Comparison of ENCODE assay signal across 1 cellular context in the genomic region with DNA sequence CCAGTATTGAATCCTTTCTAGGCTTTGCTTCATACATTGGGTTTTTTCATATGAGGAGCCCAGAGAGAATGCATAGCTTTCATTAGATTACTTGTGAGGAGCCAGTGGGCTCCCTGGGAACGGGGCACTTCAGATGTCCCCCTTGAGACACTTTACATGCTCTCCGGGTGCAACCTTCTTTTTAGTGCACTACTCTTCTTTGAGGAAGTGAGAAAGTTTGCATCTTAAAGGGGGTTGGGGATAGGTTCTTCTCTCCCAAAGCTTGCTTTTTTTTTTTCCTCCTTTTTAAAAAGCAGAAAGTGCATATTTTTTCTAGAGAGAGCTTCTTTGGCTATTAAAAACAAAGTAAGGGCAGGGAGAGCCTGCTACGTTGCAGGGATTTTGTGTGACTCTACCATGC.
TF ChIP-seq lines count a peak whose summit lies in the region.

No MANE protein-coding gene starts in this region.

TF ChIP-seq in GM12878, 131 proteins besides CTCF, POLR2A, EP300 and RAD21 (continued from another document and continues in another):
- TF ChIP-seq, protein P1, sequence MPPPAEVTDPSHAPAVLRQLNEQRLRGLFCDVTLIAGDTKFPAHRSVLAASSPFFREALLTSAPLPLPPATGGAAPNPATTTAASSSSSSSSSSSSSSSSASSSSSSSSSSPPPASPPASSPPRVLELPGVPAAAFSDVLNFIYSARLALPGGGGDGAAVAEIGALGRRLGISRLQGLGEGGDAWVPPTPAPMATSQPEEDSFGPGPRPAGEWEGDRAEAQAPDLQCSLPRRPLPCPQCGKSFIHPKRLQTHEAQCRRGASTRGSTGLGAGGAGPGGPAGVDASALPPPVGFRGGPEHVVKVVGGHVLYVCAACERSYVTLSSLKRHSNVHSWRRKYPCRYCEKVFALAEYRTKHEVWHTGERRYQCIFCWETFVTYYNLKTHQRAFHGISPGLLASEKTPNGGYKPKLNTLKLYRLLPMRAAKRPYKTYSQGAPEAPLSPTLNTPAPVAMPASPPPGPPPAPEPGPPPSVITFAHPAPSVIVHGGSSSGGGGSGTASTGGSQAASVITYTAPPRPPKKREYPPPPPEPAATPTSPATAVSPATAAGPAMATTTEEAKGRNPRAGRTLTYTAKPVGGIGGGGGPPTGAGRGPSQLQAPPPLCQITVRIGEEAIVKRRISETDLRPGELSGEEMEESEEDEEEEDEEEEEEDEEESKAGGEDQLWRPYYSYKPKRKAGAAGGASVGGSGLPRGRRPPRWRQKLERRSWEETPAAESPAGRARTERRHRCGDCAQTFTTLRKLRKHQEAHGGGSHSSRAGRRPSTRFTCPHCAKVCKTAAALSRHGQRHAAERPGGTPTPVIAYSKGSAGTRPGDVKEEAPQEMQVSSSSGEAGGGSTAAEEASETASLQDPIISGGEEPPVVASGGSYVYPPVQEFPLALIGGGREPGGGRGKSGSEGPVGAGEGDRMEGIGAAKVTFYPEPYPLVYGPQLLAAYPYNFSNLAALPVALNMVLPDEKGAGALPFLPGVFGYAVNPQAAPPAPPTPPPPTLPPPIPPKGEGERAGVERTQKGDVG (CRISPR knock-in tag; IDR thresholded peaks at IDR 0.05) = no peak
- TF ChIP-seq RAD51 (IDR thresholded peaks at IDR 0.05) (no peak), CREB1 (IDR thresholded peaks at IDR 0.05; ENCODE audit: low read depth) (no peak), NR2C2 (IDR thresholded peaks at IDR 0.05; ENCODE audit: borderline replicate concordance, control insufficient read depth, insufficient read length, low read depth) (no peak), ATF7 (IDR thresholded peaks at IDR 0.05; ENCODE audit: low read depth) (peak; percentile 34; the same call in 1 of the 2 replicates), HDAC6 (IDR thresholded peaks at IDR 0.05; ENCODE audit: unreplicated experiment) (no peak), CBX5 (IDR thresholded peaks at IDR 0.05; ENCODE audit: low read depth) (no peak), SP1 (IDR thresholded peaks at IDR 0.05; ENCODE audit: low read depth, low read length) (no peak), TCF3 (IDR thresholded peaks at IDR 0.05; ENCODE audit: borderline replicate concordance, insufficient read depth, low read depth, low read length) (no peak), PML (IDR thresholded peaks at IDR 0.05; ENCODE audit: low read length) (no peak), SMAD1 (IDR thresholded peaks at IDR 0.05; ENCODE audit: low read depth, partially characterized antibody) (no peak), IKZF1 (conservative IDR thresholded peaks at IDR 0.05) (0 out of 2 replicates have a peak, but pooled peaks have one; percentile 18), ZSCAN29 (IDR thresholded peaks at IDR 0.05) (no peak), RELB (IDR thresholded peaks at IDR 0.05; ENCODE audit: low read depth) (peak; percentile 62; the same call in 1 of the 2 replicates), CBFB (IDR thresholded peaks at IDR 0.05; ENCODE audit: low read depth) (no peak), ZNF207 (IDR thresholded peaks at IDR 0.05; ENCODE audit: borderline replicate concordance) (no peak), PAX5 (IDR thresholded peaks at IDR 0.05; ENCODE audit: borderline replicate concordance, low read depth, low read length) (no peak), EED (IDR thresholded peaks at IDR 0.05; ENCODE audit: low read depth) (no peak), ETV6 (conservative IDR thresholded peaks at IDR 0.05 in 1 of 2, IDR thresholded peaks at IDR 0.05 in 1 of 2; ENCODE audit: borderline replicate concordance in 1 of 2, low read depth in 1 of 2) (no peak), TCF7 (IDR thresholded peaks at IDR 0.05; ENCODE audit: borderline replicate concordance) (no peak), ATF3 (IDR thresholded peaks at IDR 0.05; ENCODE audit: borderline replicate concordance, extremely low read depth, low read depth, low read length) (no peak), BCL11A (IDR thresholded peaks at IDR 0.05; ENCODE audit: low read depth, low read length) (no peak), MEF2B (IDR thresholded peaks at IDR 0.05; ENCODE audit: partially characterized antibody, poor library complexity, severe bottlenecking) (peak; percentile 95), BMI1 (IDR thresholded peaks at IDR 0.05; ENCODE audit: borderline replicate concordance) (no peak), SUZ12 (IDR thresholded peaks at IDR 0.05; ENCODE audit: unreplicated experiment) (no peak), KLF5 (IDR thresholded peaks at IDR 0.05; ENCODE audit: partially characterized antibody) (no peak)
- TF ChIP-seq, protein P2, sequence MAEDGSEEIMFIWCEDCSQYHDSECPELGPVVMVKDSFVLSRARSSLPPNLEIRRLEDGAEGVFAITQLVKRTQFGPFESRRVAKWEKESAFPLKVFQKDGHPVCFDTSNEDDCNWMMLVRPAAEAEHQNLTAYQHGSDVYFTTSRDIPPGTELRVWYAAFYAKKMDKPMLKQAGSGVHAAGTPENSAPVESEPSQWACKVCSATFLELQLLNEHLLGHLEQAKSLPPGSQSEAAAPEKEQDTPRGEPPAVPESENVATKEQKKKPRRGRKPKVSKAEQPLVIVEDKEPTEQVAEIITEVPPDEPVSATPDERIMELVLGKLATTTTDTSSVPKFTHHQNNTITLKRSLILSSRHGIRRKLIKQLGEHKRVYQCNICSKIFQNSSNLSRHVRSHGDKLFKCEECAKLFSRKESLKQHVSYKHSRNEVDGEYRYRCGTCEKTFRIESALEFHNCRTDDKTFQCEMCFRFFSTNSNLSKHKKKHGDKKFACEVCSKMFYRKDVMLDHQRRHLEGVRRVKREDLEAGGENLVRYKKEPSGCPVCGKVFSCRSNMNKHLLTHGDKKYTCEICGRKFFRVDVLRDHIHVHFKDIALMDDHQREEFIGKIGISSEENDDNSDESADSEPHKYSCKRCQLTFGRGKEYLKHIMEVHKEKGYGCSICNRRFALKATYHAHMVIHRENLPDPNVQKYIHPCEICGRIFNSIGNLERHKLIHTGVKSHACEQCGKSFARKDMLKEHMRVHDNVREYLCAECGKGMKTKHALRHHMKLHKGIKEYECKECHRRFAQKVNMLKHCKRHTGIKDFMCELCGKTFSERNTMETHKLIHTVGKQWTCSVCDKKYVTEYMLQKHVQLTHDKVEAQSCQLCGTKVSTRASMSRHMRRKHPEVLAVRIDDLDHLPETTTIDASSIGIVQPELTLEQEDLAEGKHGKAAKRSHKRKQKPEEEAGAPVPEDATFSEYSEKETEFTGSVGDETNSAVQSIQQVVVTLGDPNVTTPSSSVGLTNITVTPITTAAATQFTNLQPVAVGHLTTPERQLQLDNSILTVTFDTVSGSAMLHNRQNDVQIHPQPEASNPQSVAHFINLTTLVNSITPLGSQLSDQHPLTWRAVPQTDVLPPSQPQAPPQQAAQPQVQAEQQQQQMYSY (CRISPR knock-in tag; IDR thresholded peaks at IDR 0.05) = no peak
- TF ChIP-seq, protein P3, sequence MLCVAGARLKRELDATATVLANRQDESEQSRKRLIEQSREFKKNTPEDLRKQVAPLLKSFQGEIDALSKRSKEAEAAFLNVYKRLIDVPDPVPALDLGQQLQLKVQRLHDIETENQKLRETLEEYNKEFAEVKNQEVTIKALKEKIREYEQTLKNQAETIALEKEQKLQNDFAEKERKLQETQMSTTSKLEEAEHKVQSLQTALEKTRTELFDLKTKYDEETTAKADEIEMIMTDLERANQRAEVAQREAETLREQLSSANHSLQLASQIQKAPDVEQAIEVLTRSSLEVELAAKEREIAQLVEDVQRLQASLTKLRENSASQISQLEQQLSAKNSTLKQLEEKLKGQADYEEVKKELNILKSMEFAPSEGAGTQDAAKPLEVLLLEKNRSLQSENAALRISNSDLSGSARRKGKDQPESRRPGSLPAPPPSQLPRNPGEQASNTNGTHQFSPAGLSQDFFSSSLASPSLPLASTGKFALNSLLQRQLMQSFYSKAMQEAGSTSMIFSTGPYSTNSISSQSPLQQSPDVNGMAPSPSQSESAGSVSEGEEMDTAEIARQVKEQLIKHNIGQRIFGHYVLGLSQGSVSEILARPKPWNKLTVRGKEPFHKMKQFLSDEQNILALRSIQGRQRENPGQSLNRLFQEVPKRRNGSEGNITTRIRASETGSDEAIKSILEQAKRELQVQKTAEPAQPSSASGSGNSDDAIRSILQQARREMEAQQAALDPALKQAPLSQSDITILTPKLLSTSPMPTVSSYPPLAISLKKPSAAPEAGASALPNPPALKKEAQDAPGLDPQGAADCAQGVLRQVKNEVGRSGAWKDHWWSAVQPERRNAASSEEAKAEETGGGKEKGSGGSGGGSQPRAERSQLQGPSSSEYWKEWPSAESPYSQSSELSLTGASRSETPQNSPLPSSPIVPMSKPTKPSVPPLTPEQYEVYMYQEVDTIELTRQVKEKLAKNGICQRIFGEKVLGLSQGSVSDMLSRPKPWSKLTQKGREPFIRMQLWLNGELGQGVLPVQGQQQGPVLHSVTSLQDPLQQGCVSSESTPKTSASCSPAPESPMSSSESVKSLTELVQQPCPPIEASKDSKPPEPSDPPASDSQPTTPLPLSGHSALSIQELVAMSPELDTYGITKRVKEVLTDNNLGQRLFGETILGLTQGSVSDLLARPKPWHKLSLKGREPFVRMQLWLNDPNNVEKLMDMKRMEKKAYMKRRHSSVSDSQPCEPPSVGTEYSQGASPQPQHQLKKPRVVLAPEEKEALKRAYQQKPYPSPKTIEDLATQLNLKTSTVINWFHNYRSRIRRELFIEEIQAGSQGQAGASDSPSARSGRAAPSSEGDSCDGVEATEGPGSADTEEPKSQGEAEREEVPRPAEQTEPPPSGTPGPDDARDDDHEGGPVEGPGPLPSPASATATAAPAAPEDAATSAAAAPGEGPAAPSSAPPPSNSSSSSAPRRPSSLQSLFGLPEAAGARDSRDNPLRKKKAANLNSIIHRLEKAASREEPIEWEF (IDR thresholded peaks at IDR 0.05; ENCODE audit: insufficient replicate concordance, low read depth, low read length) = peak; percentile 88
- TF ChIP-seq, protein P4, sequence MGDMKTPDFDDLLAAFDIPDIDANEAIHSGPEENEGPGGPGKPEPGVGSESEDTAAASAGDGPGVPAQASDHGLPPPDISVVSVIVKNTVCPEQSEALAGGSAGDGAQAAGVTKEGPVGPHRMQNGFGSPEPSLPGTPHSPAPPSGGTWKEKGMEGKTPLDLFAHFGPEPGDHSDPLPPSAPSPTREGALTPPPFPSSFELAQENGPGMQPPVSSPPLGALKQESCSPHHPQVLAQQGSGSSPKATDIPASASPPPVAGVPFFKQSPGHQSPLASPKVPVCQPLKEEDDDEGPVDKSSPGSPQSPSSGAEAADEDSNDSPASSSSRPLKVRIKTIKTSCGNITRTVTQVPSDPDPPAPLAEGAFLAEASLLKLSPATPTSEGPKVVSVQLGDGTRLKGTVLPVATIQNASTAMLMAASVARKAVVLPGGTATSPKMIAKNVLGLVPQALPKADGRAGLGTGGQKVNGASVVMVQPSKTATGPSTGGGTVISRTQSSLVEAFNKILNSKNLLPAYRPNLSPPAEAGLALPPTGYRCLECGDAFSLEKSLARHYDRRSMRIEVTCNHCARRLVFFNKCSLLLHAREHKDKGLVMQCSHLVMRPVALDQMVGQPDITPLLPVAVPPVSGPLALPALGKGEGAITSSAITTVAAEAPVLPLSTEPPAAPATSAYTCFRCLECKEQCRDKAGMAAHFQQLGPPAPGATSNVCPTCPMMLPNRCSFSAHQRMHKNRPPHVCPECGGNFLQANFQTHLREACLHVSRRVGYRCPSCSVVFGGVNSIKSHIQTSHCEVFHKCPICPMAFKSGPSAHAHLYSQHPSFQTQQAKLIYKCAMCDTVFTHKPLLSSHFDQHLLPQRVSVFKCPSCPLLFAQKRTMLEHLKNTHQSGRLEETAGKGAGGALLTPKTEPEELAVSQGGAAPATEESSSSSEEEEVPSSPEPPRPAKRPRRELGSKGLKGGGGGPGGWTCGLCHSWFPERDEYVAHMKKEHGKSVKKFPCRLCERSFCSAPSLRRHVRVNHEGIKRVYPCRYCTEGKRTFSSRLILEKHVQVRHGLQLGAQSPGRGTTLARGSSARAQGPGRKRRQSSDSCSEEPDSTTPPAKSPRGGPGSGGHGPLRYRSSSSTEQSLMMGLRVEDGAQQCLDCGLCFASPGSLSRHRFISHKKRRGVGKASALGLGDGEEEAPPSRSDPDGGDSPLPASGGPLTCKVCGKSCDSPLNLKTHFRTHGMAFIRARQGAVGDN (IDR thresholded peaks at IDR 0.05) = no peak
- TF ChIP-seq, protein P5, sequence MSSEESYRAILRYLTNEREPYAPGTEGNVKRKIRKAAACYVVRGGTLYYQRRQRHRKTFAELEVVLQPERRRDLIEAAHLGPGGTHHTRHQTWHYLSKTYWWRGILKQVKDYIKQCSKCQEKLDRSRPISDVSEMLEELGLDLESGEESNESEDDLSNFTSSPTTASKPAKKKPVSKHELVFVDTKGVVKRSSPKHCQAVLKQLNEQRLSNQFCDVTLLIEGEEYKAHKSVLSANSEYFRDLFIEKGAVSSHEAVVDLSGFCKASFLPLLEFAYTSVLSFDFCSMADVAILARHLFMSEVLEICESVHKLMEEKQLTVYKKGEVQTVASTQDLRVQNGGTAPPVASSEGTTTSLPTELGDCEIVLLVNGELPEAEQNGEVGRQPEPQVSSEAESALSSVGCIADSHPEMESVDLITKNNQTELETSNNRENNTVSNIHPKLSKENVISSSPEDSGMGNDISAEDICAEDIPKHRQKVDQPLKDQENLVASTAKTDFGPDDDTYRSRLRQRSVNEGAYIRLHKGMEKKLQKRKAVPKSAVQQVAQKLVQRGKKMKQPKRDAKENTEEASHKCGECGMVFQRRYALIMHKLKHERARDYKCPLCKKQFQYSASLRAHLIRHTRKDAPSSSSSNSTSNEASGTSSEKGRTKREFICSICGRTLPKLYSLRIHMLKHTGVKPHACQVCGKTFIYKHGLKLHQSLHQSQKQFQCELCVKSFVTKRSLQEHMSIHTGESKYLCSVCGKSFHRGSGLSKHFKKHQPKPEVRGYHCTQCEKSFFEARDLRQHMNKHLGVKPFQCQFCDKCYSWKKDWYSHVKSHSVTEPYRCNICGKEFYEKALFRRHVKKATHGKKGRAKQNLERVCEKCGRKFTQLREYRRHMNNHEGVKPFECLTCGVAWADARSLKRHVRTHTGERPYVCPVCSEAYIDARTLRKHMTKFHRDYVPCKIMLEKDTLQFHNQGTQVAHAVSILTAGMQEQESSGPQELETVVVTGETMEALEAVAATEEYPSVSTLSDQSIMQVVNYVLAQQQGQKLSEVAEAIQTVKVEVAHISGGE (CRISPR knock-in tag; IDR thresholded peaks at IDR 0.05) = no peak
- TF ChIP-seq, protein P6, sequence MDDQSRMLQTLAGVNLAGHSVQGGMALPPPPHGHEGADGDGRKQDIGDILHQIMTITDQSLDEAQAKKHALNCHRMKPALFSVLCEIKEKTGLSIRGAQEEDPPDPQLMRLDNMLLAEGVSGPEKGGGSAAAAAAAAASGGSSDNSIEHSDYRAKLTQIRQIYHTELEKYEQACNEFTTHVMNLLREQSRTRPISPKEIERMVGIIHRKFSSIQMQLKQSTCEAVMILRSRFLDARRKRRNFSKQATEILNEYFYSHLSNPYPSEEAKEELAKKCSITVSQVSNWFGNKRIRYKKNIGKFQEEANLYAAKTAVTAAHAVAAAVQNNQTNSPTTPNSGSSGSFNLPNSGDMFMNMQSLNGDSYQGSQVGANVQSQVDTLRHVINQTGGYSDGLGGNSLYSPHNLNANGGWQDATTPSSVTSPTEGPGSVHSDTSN (IDR thresholded peaks at IDR 0.05; ENCODE audit: insufficient replicate concordance, low read depth, low read length) = no peak
